ENCODE assay signal across 8 cellular contexts in genomic region chr19:51986309-51987291, GRCh38. TPM values are rescaled to one million over a fixed set of nuclear protein-coding genes. Genes with fewer than 3 reads are reported as not detected.
DNase-seq lines count a peak whose midpoint lies in the region; ATAC-seq and TF ChIP-seq lines count a peak whose summit lies in the region.

Gene ZNF350 (minus strand): TSS chr19:51986840. CDS start chr19:51974360, 12,480 bp downstream.

- in situ Hi-C loops in SK-MEL-5 (cut with HindIII; ENCODE audit: low pct_unique_long_range_greater_than_20kb, low sequenced_read_pairs), result no loop called here

- H3K27ac ChIP-seq in gastroesophageal sphincter, result peak within 1 kb of the TSS; percentile 66 to 82 (median 80)
- H3K27ac ChIP-seq in neutrophil, result peak within 1 kb of the TSS; percentile 83

- peak within 1 kb of the TSS; percentile 83 to 99 for H3K4me3 ChIP-seq in gastroesophageal sphincter
- H3K4me3 ChIP-seq in neutrophil (ENCODE audit: low read depth in 1 of 2, low read length in 1 of 2), result peak within 1 kb of the TSS; percentile 82 to 90

- H3K9me3 Mint-ChIP-seq in activated naive CD4-positive, alpha-beta T cell treated with anti-CD3 and anti-CD28 coated beads, Interleukin-2, amount 10 ng/mL, durations not matched to agents 7 days and 5 days, result peaks cover 59% of the 10 kb centered on the region

- H3K27ac Mint-ChIP-seq in activated naive CD4-positive, alpha-beta T cell treated with anti-CD3 and anti-CD28 coated beads, Interleukin-2, amount 10 ng/mL, durations not matched to agents 7 days and 5 days, result peak within 1 kb of the TSS; percentile 91

- 4 to 6% methylated on average over 18 to 20 of the region's 33 CpGs for WGBS in gastroesophageal sphincter (ENCODE audit: low coverage in 1 of 2), 2 donors

- CTCF ChIA-PET in activated naive CD4-positive, alpha-beta T cell treated with anti-CD3 and anti-CD28 coated beads, Interleukin-2, amount 10 ng/mL, durations not matched to agents 7 days and 5 days (lab: Charles Lee), result no interaction called here

- H3K36me3 ChIP-seq in gastroesophageal sphincter (peaks cover 0 to 24% of the 10 kb centered on the region in 2 donors), neutrophil (no peaks in the 10 kb centered on the region)

- H3K4me3 Mint-ChIP-seq in activated naive CD4-positive, alpha-beta T cell treated with anti-CD3 and anti-CD28 coated beads, Interleukin-2, amount 10 ng/mL, durations not matched to agents 7 days and 5 days, result peak within 1 kb of the TSS; percentile 92

- peak; percentile 78 for DNase-seq in D341Med (ENCODE audit: low spot score)
- DNase-seq in LHCN-M2 (ENCODE audit: low read depth), result peak; percentile 94
- DNase-seq in SK-MEL-5 (ENCODE audit: low read depth, low spot score), result peak; percentile 93
- peak; percentile 95 for DNase-seq in activated naive CD4-positive, alpha-beta T cell treated with anti-CD3 and anti-CD28 coated beads, Interleukin-2, amount 10 ng/mL, durations not matched to agents 7 days and 5 days

- no peaks in the 10 kb centered on the region for H3K27me3 Mint-ChIP-seq in activated naive CD4-positive, alpha-beta T cell treated with anti-CD3 and anti-CD28 coated beads, Interleukin-2, amount 10 ng/mL, durations not matched to agents 7 days and 5 days

- no peaks in the 10 kb centered on the region for H3K27me3 ChIP-seq in gastroesophageal sphincter
- H3K27me3 ChIP-seq in neutrophil, result no peaks in the 10 kb centered on the region

- peaks cover 60% of the 10 kb centered on the region for H3K36me3 Mint-ChIP-seq in activated naive CD4-positive, alpha-beta T cell treated with anti-CD3 and anti-CD28 coated beads, Interleukin-2, amount 10 ng/mL, durations not matched to agents 7 days and 5 days

- H3K4me1 ChIP-seq in gastroesophageal sphincter, result peaks cover 0 to 22% (median 3%) of the 10 kb centered on the region in 3 donors
- H3K4me1 ChIP-seq in neutrophil (ENCODE audit: control insufficient read depth in 1 of 2, insufficient read depth in 1 of 2, low read depth in 1 of 2, low read length in 1 of 2), result peaks cover 17 to 19% of the 10 kb centered on the region in 2 experiments

- ATAC-seq in GM21576 (IDR thresholded peaks at IDR 0.05; ENCODE audit: unreplicated experiment), result peak; percentile 93
- ATAC-seq in gastroesophageal sphincter, result peak; percentile 98

- TF ChIP-seq POLR2A in gastroesophageal sphincter (IDR thresholded peaks at IDR 0.05), result peak in 1 of 2 donors; percentile 21

- TF ChIP-seq CTCF in gastroesophageal sphincter (IDR thresholded peaks at IDR 0.05) (no peak), neutrophil (IDR thresholded peaks at IDR 0.05) (peak; percentile 6), subcutaneous adipose tissue (IDR thresholded peaks at IDR 0.05; ENCODE audit: low read depth) (no peak)

- H3K4me1 Mint-ChIP-seq in activated naive CD4-positive, alpha-beta T cell treated with anti-CD3 and anti-CD28 coated beads, Interleukin-2, amount 10 ng/mL, durations not matched to agents 7 days and 5 days, result peaks cover 17% of the 10 kb centered on the region

- H3K9me3 ChIP-seq in gastroesophageal sphincter, result peaks cover 0 to 51% (median 0%) of the 10 kb centered on the region in 3 donors
- H3K9me3 ChIP-seq in neutrophil, result peaks cover 17% of the 10 kb centered on the region

- TF ChIP-seq EP300 in gastroesophageal sphincter (IDR thresholded peaks at IDR 0.05), result no peak

RNA-seq across cellular contexts. Expression of gene ZNF350, which starts in this region (rescaled TPM):
- 5.6 and 7.6 TPM in 2 replicates for total RNA-seq in LHCN-M2 (2014; rRNA removed)
- 3.6 TPM for polyA plus RNA-seq in LHCN-M2 (2012)
- total RNA-seq in SK-MEL-5 (2014; rRNA removed; shearing (Covaris generic)), result 6.1 and 9.1 TPM in 2 replicates
- 5.6 and 6.4 TPM in 2 replicates for polyA plus RNA-seq in SK-MEL-5 (2015; cell fraction: cytosol; rRNA removed)
- polyA plus RNA-seq in SK-MEL-5 (2015; cell fraction: nucleus; rRNA removed), result 10.1 and 11.8 TPM in 2 replicates
- 10 to 100 TPM; 11.0 to 17.9 (median 16.5) TPM for total RNA-seq in gastroesophageal sphincter
- total RNA-seq in subcutaneous adipose tissue, result 10 to 100 TPM in 3 of 4 donors, 1 to 10 TPM in 1; 9.1 to 13.9 (median 12.0) TPM

Comparison
In these comparisons a context has a peak if more than half of its experiments do, and no peak if none do; other contexts are left out.
1. Peak in every context shown above with its lines: DNase-seq, ATAC-seq, H3K4me3 ChIP-seq and H3K27ac ChIP-seq.